Comparison of ENCODE assay signal across 7 cellular contexts in the genomic region with DNA sequence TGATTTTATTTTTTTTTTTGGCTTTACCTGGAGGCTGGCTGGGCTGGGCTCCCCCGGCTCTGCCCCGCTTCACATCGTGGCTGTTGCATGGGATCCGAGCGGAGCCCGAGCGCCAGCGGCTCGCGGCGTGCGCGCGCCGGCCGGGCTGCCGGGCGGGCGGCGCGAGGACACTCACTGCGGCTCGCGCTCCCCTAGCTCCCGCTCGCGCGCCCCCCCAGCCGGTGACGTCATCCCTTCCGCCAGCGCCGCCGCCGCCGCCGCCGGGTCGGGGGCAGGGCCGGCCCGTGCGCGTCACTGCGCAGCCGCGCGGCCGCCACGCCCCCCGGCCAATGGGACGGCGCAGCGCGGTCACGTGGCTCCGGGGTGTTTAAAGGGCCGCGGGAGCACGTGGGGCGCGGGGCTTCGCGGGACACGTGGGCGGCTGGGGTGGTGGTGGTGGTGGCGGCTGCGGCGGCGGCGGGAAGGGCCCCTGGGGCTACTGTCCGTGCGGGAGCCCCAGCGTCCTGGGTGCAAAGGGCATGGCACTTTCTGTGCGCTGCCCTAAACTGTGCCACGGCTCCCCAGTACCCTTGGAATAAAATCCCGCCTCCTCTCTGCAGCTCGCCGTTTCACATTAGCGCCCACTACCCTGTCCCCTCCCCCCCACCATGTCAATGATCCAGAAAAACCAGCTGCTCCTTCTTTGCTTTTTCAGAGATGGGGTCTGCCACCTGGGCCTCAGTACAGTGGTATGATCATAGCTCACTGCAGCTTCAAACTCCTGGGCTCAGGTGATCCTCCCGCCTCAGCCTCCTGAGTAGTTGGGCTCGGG.
DNase-seq lines count a peak whose midpoint lies in the region; ATAC-seq and FAIRE-seq lines count a peak whose summit lies in the region.

A gene (minus strand): TSS at position 176 of the 811 bp plus-strand sequence. CDS start 54,672 bp downstream, outside the sequence.

- FAIRE-seq in GM19239 (lab: Jason Lieb, UNC) = no peak

- peak within 1 kb of the TSS; percentile 29 for H3K27ac ChIP-seq in cingulate gyrus (ENCODE audit: low read depth, low read length)

- no peak for ATAC-seq in GM21515 (IDR thresholded peaks at IDR 0.05; ENCODE audit: unreplicated experiment)

- DNase-seq in GM19239 (ENCODE audit: insufficient read length, low spot score) (peak; percentile 77), NCI-H2107 treated with DMSO at 0.1 percent for 48 hours (lab: John Stamatoyannopoulos, UW; ENCODE audit: unreplicated experiment) (peak; percentile 56), kidney tubule cell (ENCODE audit: low spot score) (peak; percentile 68)
- DNase-seq in activated CD4-positive, alpha-beta T cell treated with anti-CD3 and anti-CD28 coated beads for 4 hours = peak; percentile 51 to 58
- DNase-seq in stimulated activated CD4-positive, alpha-beta T cell treated with anti-CD3 and anti-CD28 coated beads, Interleukin-15, amount 100 ng/mL, for 48 hours (ENCODE audit: low read depth in 2 of 2) = peak; percentile 33 to 61
